In genomic region chr7:5827755-5828154, GRCh38 we compare ENCODE assay signal across 7 cellular contexts. TPM values are rescaled to one million over a fixed set of nuclear protein-coding genes. Genes with fewer than 3 reads are reported as not detected.
A peak's percentile ranks its signal among the peaks of the same experiment; 100 is the strongest.
DNase-seq lines count a peak whose midpoint lies in the region; ATAC-seq and TF ChIP-seq lines count a peak whose summit lies in the region.

No MANE protein-coding gene starts in this region.

- no peaks in the 10 kb centered on the region for H3K9me3 Mint-ChIP-seq in activated naive CD4-positive, alpha-beta T cell treated with anti-CD3 and anti-CD28 coated beads, Interleukin-2, amount 10 ng/mL, durations not matched to agents 7 days and 5 days

- peaks cover 2% of the 10 kb centered on the region for H3K36me3 Mint-ChIP-seq in activated naive CD4-positive, alpha-beta T cell treated with anti-CD3 and anti-CD28 coated beads, Interleukin-2, amount 10 ng/mL, durations not matched to agents 7 days and 5 days

- no peak overlapping the region for H3K4me3 ChIP-seq in GM12864 (ENCODE audit: low read depth, low read length)
- no peak overlapping the region for H3K4me3 ChIP-seq in right lobe of liver

- TF ChIP-seq CTCF in GM12864 (IDR thresholded peaks at IDR 0.05; ENCODE audit: low read depth, low read length, missing control alignments) (peak; percentile 48), right lobe of liver (IDR thresholded peaks at IDR 0.05) (peak; percentile 21 to 52 (median 43))

- no peak overlapping the region for H3K4me3 Mint-ChIP-seq in activated naive CD4-positive, alpha-beta T cell treated with anti-CD3 and anti-CD28 coated beads, Interleukin-2, amount 10 ng/mL, durations not matched to agents 7 days and 5 days

- no peaks in the 10 kb centered on the region for H3K27me3 Mint-ChIP-seq in activated naive CD4-positive, alpha-beta T cell treated with anti-CD3 and anti-CD28 coated beads, Interleukin-2, amount 10 ng/mL, durations not matched to agents 7 days and 5 days

- no peak for TF ChIP-seq POLR2A in right lobe of liver (IDR thresholded peaks at IDR 0.05)

- no peaks in the 10 kb centered on the region for H3K36me3 ChIP-seq in right lobe of liver

- H3K4me1 ChIP-seq in right lobe of liver, result peaks cover 0 to 6% (median 0%) of the 10 kb centered on the region in 4 donors

- no peaks in the 10 kb centered on the region for H3K9me3 ChIP-seq in right lobe of liver

- CTCF ChIA-PET in activated naive CD4-positive, alpha-beta T cell treated with anti-CD3 and anti-CD28 coated beads, Interleukin-2, amount 10 ng/mL, durations not matched to agents 7 days and 5 days (lab: Charles Lee), result interaction anchor here (0.6 to 1.6 kb wide), 4 partner anchors 10 to 124 kb away, joined by 3 to 6 read pairs (median 4); no protein-coding TSS in a partner anchor

- no peaks in the 10 kb centered on the region for H3K27me3 ChIP-seq in right lobe of liver

- ATAC-seq in right lobe of liver (peak in 1 of 4 donors; percentile 33), HG03139 (IDR thresholded peaks at IDR 0.05; ENCODE audit: unreplicated experiment) (no peak), GM21526 (IDR thresholded peaks at IDR 0.05; ENCODE audit: low FRiP score, unreplicated experiment) (no peak)

- DNase-seq in GM12864 (ENCODE audit: low read depth), result no peak
- DNase-seq in NCI-H510A (lab: John Stamatoyannopoulos, UW), result peak; percentile 7
- DNase-seq in activated naive CD4-positive, alpha-beta T cell treated with anti-CD3 and anti-CD28 coated beads, Interleukin-2, amount 10 ng/mL, durations not matched to agents 7 days and 5 days, result peak; percentile 68
- peak in 2 of 3 donors; percentile 31 to 53 for DNase-seq in right lobe of liver
- no peak for DNase-seq in NK-92 treated with Interleukin-12 subunit alpha and Interleukin-12 subunit beta, amount 100 ng/mL, for 24 hours (lab: John Stamatoyannopoulos, UW)

- intact Hi-C loops in right lobe of liver (cut with DNase I), result no loop called here

- 59% methylated on average over 2 of the region's 2 CpGs for WGBS in right lobe of liver (ENCODE audit: insufficient coverage, low coverage, low lambda C conversion rate, missing lambda C conversion rate)

- H3K27ac ChIP-seq in right lobe of liver, result no peak overlapping the region

- no peak overlapping the region for H3K27ac Mint-ChIP-seq in activated naive CD4-positive, alpha-beta T cell treated with anti-CD3 and anti-CD28 coated beads, Interleukin-2, amount 10 ng/mL, durations not matched to agents 7 days and 5 days

- H3K4me1 Mint-ChIP-seq in activated naive CD4-positive, alpha-beta T cell treated with anti-CD3 and anti-CD28 coated beads, Interleukin-2, amount 10 ng/mL, durations not matched to agents 7 days and 5 days, result peaks cover 31% of the 10 kb centered on the region

RNA-seq across cellular contexts. Expression of gene RNF216, which starts 46.3 kb away (rescaled TPM):
- total RNA-seq in right lobe of liver, result 10 to 100 TPM; 11.1 to 15.0 (median 12.7) TPM

RNA-seq across cellular contexts. Expression of gene OCM, which starts 52.8 kb away (rescaled TPM):
- not detected for total RNA-seq in right lobe of liver

Comparison
In these comparisons a context has a peak if more than half of its experiments do, and no peak if none do; other contexts are left out.
1. DNase-seq: peak in NCI-H510A (single experiment), activated naive CD4-positive, alpha-beta T cell treated with anti-CD3 and anti-CD28 coated beads, Interleukin-2, amount 10 ng/mL, durations not matched to agents 7 days and 5 days (single experiment) and right lobe of liver (2 of 3); none in GM12864 (single experiment) and NK-92 treated with Interleukin-12 subunit alpha and Interleukin-12 subunit beta, amount 100 ng/mL, for 24 hours (single experiment).